Comparison of ENCODE assay signal across 1 cellular context in genomic region chr6:161373905-161374451, GRCh38.
TF ChIP-seq lines count a peak whose summit lies in the region.

No MANE protein-coding gene starts in this region.

TF ChIP-seq in K562, 482 proteins besides CTCF, POLR2A, EP300 and RAD21 (continued from another document and continues in another):
- TF ChIP-seq ZBTB49 (CRISPR knock-in tag; IDR thresholded peaks at IDR 0.05; ENCODE audit: borderline replicate concordance) (no peak), BRD9 (IDR thresholded peaks at IDR 0.05; ENCODE audit: low read depth, partially characterized antibody) (peak; percentile 59), SIX5 (IDR thresholded peaks at IDR 0.05; ENCODE audit: borderline replicate concordance in 1 of 2, insufficient read depth in 1 of 2, low read depth in 1 of 2, low read length in 2 of 2) (no peak), ZNF134 (CRISPR knock-in tag; conservative IDR thresholded peaks at IDR 0.05) (no peak), PHTF2 (CRISPR knock-in tag; IDR thresholded peaks at IDR 0.05) (no peak), CREB3L1 (IDR thresholded peaks at IDR 0.05; ENCODE audit: borderline replicate concordance, low read depth) (no peak), CGGBP1 (CRISPR knock-in tag; IDR thresholded peaks at IDR 0.05) (no peak), ZNF143 (CRISPR knock-in tag; IDR thresholded peaks at IDR 0.05) (no peak), ARHGAP35 (IDR thresholded peaks at IDR 0.05; ENCODE audit: partially characterized antibody) (peak; percentile 78), NCOA1 (IDR thresholded peaks at IDR 0.05; ENCODE audit: low read depth) (0 out of 2 replicates have a peak, but pooled peaks have one; percentile 11), RREB1 (CRISPR knock-in tag; IDR thresholded peaks at IDR 0.05) (no peak), PYGO2 (tag; IDR thresholded peaks at IDR 0.05) (no peak), GMEB1 (CRISPR knock-in tag; IDR thresholded peaks at IDR 0.05) (no peak), MAFK (IDR thresholded peaks at IDR 0.05; ENCODE audit: low read length) (no peak), LARP7 (IDR thresholded peaks at IDR 0.05) (peak; percentile 95), ILK (tag; IDR thresholded peaks at IDR 0.05; ENCODE audit: borderline replicate concordance, low read depth) (no peak), JUND (IDR thresholded peaks at IDR 0.05; ENCODE audit: borderline replicate concordance, low read depth, low read length) (no peak), JUND (tag; IDR thresholded peaks at IDR 0.05; ENCODE audit: borderline replicate concordance, low read depth, low read length) (no peak), MITF (IDR thresholded peaks at IDR 0.05) (no peak), CREB5 (CRISPR knock-in tag; IDR thresholded peaks at IDR 0.05) (no peak), FOXA1 (IDR thresholded peaks at IDR 0.05; ENCODE audit: borderline replicate concordance) (no peak), TAL1 (IDR thresholded peaks at IDR 0.05) (no peak), ZBTB7A (IDR thresholded peaks at IDR 0.05; ENCODE audit: borderline replicate concordance, control insufficient read depth, low read depth, low read length) (0 out of 2 replicates have a peak, but pooled peaks have one; percentile 9), NFYB (IDR thresholded peaks at IDR 0.05; ENCODE audit: extremely low read depth, insufficient read length) (no peak), ZNF668 (CRISPR knock-in tag; IDR thresholded peaks at IDR 0.05) (no peak), SFPQ (IDR thresholded peaks at IDR 0.05; ENCODE audit: low read depth, low read length) (no peak), ZNF217 (CRISPR knock-in tag; IDR thresholded peaks at IDR 0.05) (no peak), FOXA3 (CRISPR knock-in tag; conservative IDR thresholded peaks at IDR 0.05 in 1 of 2, IDR thresholded peaks at IDR 0.05 in 1 of 2) (no peak), NR2C2 (CRISPR knock-in tag; IDR thresholded peaks at IDR 0.05) (no peak), NR2C2 (tag; IDR thresholded peaks at IDR 0.05) (no peak), NFATC3 (IDR thresholded peaks at IDR 0.05) (0 out of 2 replicates have a peak, but pooled peaks have one; percentile 31), STAT5A (IDR thresholded peaks at IDR 0.05; ENCODE audit: borderline replicate concordance, low read length) (no peak), PURB (CRISPR knock-in tag; IDR thresholded peaks at IDR 0.05; ENCODE audit: low read depth) (no peak), YBX1 (IDR thresholded peaks at IDR 0.05) (peak; percentile 90; the same call in 1 of the 2 replicates), MCM2 (IDR thresholded peaks at IDR 0.05; ENCODE audit: low read depth) (no peak), IFI16 (CRISPR knock-in tag; IDR thresholded peaks at IDR 0.05) (no peak), ZNF274 (IDR thresholded peaks at IDR 0.05; ENCODE audit: borderline replicate concordance, low read depth, low read length) (no peak), PHB2 (IDR thresholded peaks at IDR 0.05; ENCODE audit: low read depth) (0 out of 2 replicates have a peak, but pooled peaks have one; percentile 59), FOXO4 (CRISPR knock-in tag; IDR thresholded peaks at IDR 0.05) (no peak), POLR2H (tag; IDR thresholded peaks at IDR 0.05; ENCODE audit: low read depth) (no peak), CHD1 (IDR thresholded peaks at IDR 0.05; ENCODE audit: low read length) (no peak), DEAF1 (CRISPR knock-in tag; IDR thresholded peaks at IDR 0.05) (peak; percentile 88), SRSF1 (IDR thresholded peaks at IDR 0.05; ENCODE audit: low read depth, low read length) (no peak), PRMT5 (CRISPR knock-in tag; IDR thresholded peaks at IDR 0.05) (no peak), GABPB1 (CRISPR knock-in tag; IDR thresholded peaks at IDR 0.05) (no peak), SAFB (IDR thresholded peaks at IDR 0.05; ENCODE audit: borderline replicate concordance, low read depth, low read length) (no peak), ZNF408 (CRISPR knock-in tag; IDR thresholded peaks at IDR 0.05; ENCODE audit: low read depth) (no peak)
